ENCODE assay signal across 27 cellular contexts in genomic region chr2:227602358-227602757, GRCh38. TPM values are rescaled to one million over a fixed set of nuclear protein-coding genes. Genes with fewer than 3 reads are reported as not detected.
DNase-seq lines count a peak whose midpoint lies in the region; ATAC-seq, FAIRE-seq and TF ChIP-seq lines count a peak whose summit lies in the region.
"Had no signal": no experiment of that assay in that cellular context is flagged by ENCODE, and none has a peak within 500 bp of the region (broad histone marks: within the 10 kb centered on the region; RNA-seq: fewer than 3 reads in every experiment).

No MANE protein-coding gene starts in this region.

- peak overlapping the region; percentile 19 for H3K27ac Mint-ChIP-seq in Caco-2 (ENCODE audit: unreplicated experiment)
- H3K27ac Mint-ChIP-seq: CD14-positive monocyte; CD4-positive, alpha-beta T cell; CD8-positive, alpha-beta memory T cell; HFFc6 had no signal

- H3K4me3 ChIP-seq in Caco-2 (ENCODE audit: low read depth, low read length) (no peak overlapping the region), PC-3 (ENCODE audit: low read length) (peak overlapping the region; percentile 42; the same call in 1 of the 2 replicates), rectal smooth muscle tissue (ENCODE audit: low read length) (peak overlapping the region; percentile 25)
- H3K4me3 ChIP-seq: A549; BLaER1 treated with 17β-estradiol and CSF1 and Interleukin-3, amounts not matched to agents 10 nM and 100 nM; HAP-1 had no signal

- H3K9me3 ChIP-seq in Caco-2 = no peaks in the 10 kb centered on the region
- no peaks in the 10 kb centered on the region for H3K9me3 ChIP-seq in PC-3 (ENCODE audit: low read length)
- H3K9me3 ChIP-seq: A549; BE2C; BLaER1 treated with 17β-estradiol and CSF1 and Interleukin-3, amounts not matched to agents 10 nM and 100 nM; HAP-1 had no signal

- H2AFZ ChIP-seq in PC-3 (ENCODE audit: low read length) = peak overlapping the region; percentile 90

- H3K9me3 Mint-ChIP-seq in Caco-2 (ENCODE audit: unreplicated experiment) = no peaks in the 10 kb centered on the region
- H3K9me3 Mint-ChIP-seq: CD4-positive, alpha-beta T cell; HFFc6 had no signal

- H3K36me3 Mint-ChIP-seq in Caco-2 (ENCODE audit: insufficient read depth, unreplicated experiment) = no peaks in the 10 kb centered on the region
- H3K36me3 Mint-ChIP-seq: CD14-positive monocyte; CD8-positive, alpha-beta memory T cell had no signal

- no peaks in the 10 kb centered on the region for H4K20me1 ChIP-seq in PC-3 (ENCODE audit: low read length)
- H4K20me1 ChIP-seq: BLaER1 treated with 17β-estradiol and CSF1 and Interleukin-3, amounts not matched to agents 10 nM and 100 nM had no signal

- DNase-seq in Caco-2 (no peak), PC-3 (no peak), NCI-H1105 treated with DMSO at 0.1 percent for 48 hours (lab: John Stamatoyannopoulos, UW) (no peak)
- DNase-seq: 8988T; ACHN; AML-193; BE2C; Calu3; CD4-positive, alpha-beta T cell; CD8-positive, alpha-beta memory T cell; DMS79 treated with DMSO at 0.1 percent for 48 hours; GF-D8; GOT3; HFFc6 had no signal

- H3K9ac ChIP-seq in PC-3 (ENCODE audit: low read length) (no peak overlapping the region), rectal smooth muscle tissue (ENCODE audit: low read length) (no peak overlapping the region)
- H3K9ac ChIP-seq: BLaER1 treated with 17β-estradiol and CSF1 and Interleukin-3, amounts not matched to agents 10 nM and 100 nM had no signal

- POLR2A ChIA-PET in Caco-2 (lab: Charles Lee) = no interaction called here
- POLR2A ChIA-PET in PC-3 (lab: Charles Lee; ENCODE audit: unreplicated experiment) = no interaction called here

- CTCF ChIA-PET in Caco-2 (lab: Charles Lee) = no interaction called here
- CTCF ChIA-PET in PC-3 (lab: Charles Lee) = no interaction called here

- intact Hi-C loops in Caco-2 (cut with micrococcal nuclease; ENCODE audit: unreplicated experiment) = no loop called here
- intact Hi-C loops in PC-3 (cut with micrococcal nuclease) = no loop called here

- H3K27me3 ChIP-seq in Caco-2 (replicated peaks; ENCODE audit: control insufficient read depth, insufficient read depth, low read length) = no peaks in the 10 kb centered on the region
- H3K27me3 ChIP-seq in PC-3 (ENCODE audit: low read length) = no peaks in the 10 kb centered on the region
- no peaks in the 10 kb centered on the region for H3K27me3 ChIP-seq in rectal smooth muscle tissue (ENCODE audit: control insufficient read depth, insufficient read depth, low read length)
- H3K27me3 ChIP-seq: BE2C; BLaER1 treated with 17β-estradiol and CSF1 and Interleukin-3, amounts not matched to agents 10 nM and 100 nM had no signal

- peak overlapping the region; percentile 12 for H3K4me3 Mint-ChIP-seq in Caco-2 (ENCODE audit: unreplicated experiment)
- H3K4me3 Mint-ChIP-seq: CD14-positive monocyte; CD4-positive, alpha-beta T cell; CD8-positive, alpha-beta memory T cell; HFFc6 had no signal

- no peaks in the 10 kb centered on the region for H3K36me3 ChIP-seq in Caco-2 (ENCODE audit: control insufficient read depth, insufficient read depth, low read length)
- H3K36me3 ChIP-seq in PC-3 (ENCODE audit: low read depth, low read length) = no peaks in the 10 kb centered on the region
- H3K36me3 ChIP-seq in rectal smooth muscle tissue (ENCODE audit: control insufficient read depth, insufficient read depth, low read length) = no peaks in the 10 kb centered on the region
- H3K36me3 ChIP-seq: BE2C; BLaER1 treated with 17β-estradiol and CSF1 and Interleukin-3, amounts not matched to agents 10 nM and 100 nM; HAP-1 had no signal

- no peak for ATAC-seq in PC-3
- ATAC-seq in GM21528 (IDR thresholded peaks at IDR 0.05; ENCODE audit: low FRiP score, unreplicated experiment) = no peak
- ATAC-seq in HG02588 (IDR thresholded peaks at IDR 0.05; ENCODE audit: unreplicated experiment) = no peak
- ATAC-seq: A549 had no signal

- TF ChIP-seq CTCF in Caco-2 (IDR thresholded peaks at IDR 0.05; ENCODE audit: insufficient read depth in 1 of 2, low read depth in 1 of 2, low read length in 1 of 2, severe bottlenecking in 1 of 2, unreplicated experiment in 1 of 2) (no peak), PC-3 (conservative IDR thresholded peaks at IDR 0.05; ENCODE audit: low read depth, low read length) (no peak)

- FAIRE-seq in colon (lab: Jason Lieb, UNC) = peak; percentile 75
- FAIRE-seq: A549, GM12891, GM18507, H54 had no signal

- H3K4me1 ChIP-seq in Caco-2 (no peaks in the 10 kb centered on the region), PC-3 (ENCODE audit: insufficient read depth, low read length) (peaks cover 6% of the 10 kb centered on the region; the same call in 1 of the 2 replicates), rectal smooth muscle tissue (ENCODE audit: control insufficient read depth, insufficient read depth, low read length) (no peaks in the 10 kb centered on the region)
- H3K4me1 ChIP-seq: BE2C, HAP-1 had no signal

- no peaks in the 10 kb centered on the region for H3K79me2 ChIP-seq in PC-3 (ENCODE audit: low read length)

- H3K4me1 Mint-ChIP-seq in Caco-2 (ENCODE audit: low read depth, unreplicated experiment) = no peaks in the 10 kb centered on the region
- H3K4me1 Mint-ChIP-seq: CD14-positive monocyte; CD8-positive, alpha-beta memory T cell had no signal

- no TSS peak for BruUV-seq in Caco-2 (replicated peaks; lab: Mats Ljungman, UMichigan)
- BruUV-seq in PC-3 (replicated peaks; lab: Mats Ljungman, UMichigan) = no TSS peak

- H3K9me2 ChIP-seq in PC-3 (replicated peaks; ENCODE audit: low read length) = no peaks in the 10 kb centered on the region

- H3K27ac ChIP-seq in PC-3 (ENCODE audit: low read length) (no peak overlapping the region), rectal smooth muscle tissue (ENCODE audit: low read depth, low read length) (no peak overlapping the region)
- H3K27ac ChIP-seq: A549; BLaER1 treated with 17β-estradiol and CSF1 and Interleukin-3, amounts not matched to agents 10 nM and 100 nM had no signal

- peak overlapping the region; percentile 75 for H3K4me2 ChIP-seq in PC-3 (ENCODE audit: low read length)
- H3K4me2 ChIP-seq: A549; BLaER1 treated with 17β-estradiol and CSF1 and Interleukin-3, amounts not matched to agents 10 nM and 100 nM had no signal

- no peaks in the 10 kb centered on the region for H3F3A ChIP-seq in PC-3 (ENCODE audit: low read length, unreplicated experiment)

- no peaks in the 10 kb centered on the region for H3K27me3 Mint-ChIP-seq in Caco-2 (ENCODE audit: insufficient read depth, unreplicated experiment)

RNA-seq across cellular contexts. Expression of gene SCYGR2, which starts 3.7 kb away (rescaled TPM):
- total RNA-seq in Caco-2 (2022) (not detected in 2 replicates), PC-3 (2014; rRNA removed) (not detected in 2 replicates)
- total RNA-seq: Calu3; CD4-positive, alpha-beta T cell; CD8-positive, alpha-beta memory T cell; Daoy; G401; HFFc6 had no signal

RNA-seq across cellular contexts. Expression of gene SCYGR3, which starts 12.3 kb away (rescaled TPM):
- total RNA-seq in Caco-2 (2022) (not detected in 2 replicates), PC-3 (2014; rRNA removed) (not detected in 2 replicates)
- total RNA-seq: Calu3; CD4-positive, alpha-beta T cell; CD8-positive, alpha-beta memory T cell; Daoy; G401; HFFc6 had no signal

RNA-seq across cellular contexts. Expression of gene SCYGR4, which starts 14.9 kb away (rescaled TPM):
- total RNA-seq in Caco-2 (2022) (not detected in 2 replicates), PC-3 (2014; rRNA removed) (not detected in 2 replicates)
- total RNA-seq: Calu3; CD4-positive, alpha-beta T cell; CD8-positive, alpha-beta memory T cell; Daoy; G401; HFFc6 had no signal
